ENCODE assay signal across 15 cellular contexts in the genomic region with DNA sequence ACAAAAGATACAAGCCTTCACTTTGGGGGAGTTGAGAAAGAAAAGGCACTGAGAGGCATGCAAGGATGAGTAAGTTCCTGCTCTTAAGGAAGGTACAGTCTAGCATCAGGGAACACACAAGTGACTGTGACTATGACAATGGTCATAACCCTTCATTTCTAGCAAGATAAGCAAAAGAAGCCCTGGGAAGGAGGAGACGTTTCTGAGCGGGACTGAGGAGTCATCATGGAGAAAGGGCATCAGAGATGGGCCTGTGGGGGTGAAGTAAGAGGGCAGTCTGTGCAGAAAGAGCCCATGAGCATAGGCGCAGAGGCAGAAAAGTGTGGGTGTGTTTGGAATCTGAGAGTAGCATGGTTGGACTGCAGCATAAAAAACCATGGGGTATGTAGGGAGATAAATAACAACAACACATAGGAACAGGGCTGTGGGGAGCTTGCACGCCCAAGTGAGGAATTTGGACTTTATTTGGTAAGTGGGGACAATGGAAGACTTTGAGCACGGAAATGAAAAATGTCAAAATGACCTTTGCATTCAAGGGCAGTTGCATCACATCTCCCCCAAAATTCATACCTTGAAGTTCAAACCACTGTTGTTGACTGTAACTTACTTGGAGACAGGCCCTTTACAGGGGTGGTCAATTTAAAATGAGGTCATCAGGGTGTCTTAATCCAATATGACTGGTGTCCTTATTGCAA.
DNase-seq lines count a peak whose midpoint lies in the region; ATAC-seq, FAIRE-seq and TF ChIP-seq lines count a peak whose summit lies in the region.
"Had no signal": no experiment of that assay in that cellular context is flagged by ENCODE, and none has a peak within 500 bp of the region (broad histone marks: within the 10 kb centered on the region; RNA-seq: fewer than 3 reads in every experiment).

No MANE protein-coding gene starts in this region.

- H3K4me2 ChIP-seq in endothelial cell of umbilical vein (ENCODE audit: insufficient read depth, low read length): peak overlapping the region; percentile 56
- H3K4me2 ChIP-seq: BLaER1 treated with 17β-estradiol and CSF1 and Interleukin-3, amounts not matched to agents 10 nM and 100 nM had no signal

- dilution Hi-C loops in endothelial cell of umbilical vein (cut with MboI; ENCODE audit: extremely low pct_ligation_motif_present, low sequenced_read_pairs): no loop called here

- intact Hi-C loops in Calu3 (cut with micrococcal nuclease; ENCODE audit: unreplicated experiment): no loop called here
- intact Hi-C loops in endothelial cell of umbilical vein (cut with micrococcal nuclease): loop anchor here (1.0 kb wide), 4 partner anchors 13 to 87 kb away; partner anchors contain the start of gene MBNL2

- BruUV-seq in Calu3 (replicated peaks; lab: Mats Ljungman, UMichigan) (no TSS peak), endothelial cell of umbilical vein (replicated peaks; lab: Mats Ljungman, UMichigan) (TSS peak; percentile 32)

- ATAC-seq in HG03439 (IDR thresholded peaks at IDR 0.05; ENCODE audit: unreplicated experiment) (no peak), HG03521 (IDR thresholded peaks at IDR 0.05; ENCODE audit: unreplicated experiment) (no peak), HG02970 (IDR thresholded peaks at IDR 0.05; ENCODE audit: low FRiP score, unreplicated experiment) (no peak)

- POLR2A ChIA-PET in endothelial cell of umbilical vein (lab: Charles Lee): interaction anchor here (1.2 to 1.8 kb wide), 2 partner anchors 13 to 85 kb away, joined by 3 read pairs; no protein-coding TSS in a partner anchor

- H3K27me3 ChIP-seq in endothelial cell of umbilical vein (ENCODE audit: control insufficient read depth in 2 of 2, insufficient read depth in 2 of 2, low read length in 2 of 2): no peaks in the 10 kb centered on the region
- H3K27me3 ChIP-seq: BLaER1 treated with 17β-estradiol and CSF1 and Interleukin-3, amounts not matched to agents 10 nM and 100 nM; Peyer's patch had no signal

- no peak for FAIRE-seq in endothelial cell of umbilical vein (lab: Jason Lieb, UNC)

- CTCF ChIA-PET in Calu3 (lab: Charles Lee) (interaction anchor here (0.5 kb wide), 1 partner anchor 18 kb away, joined by 3 read pairs; no protein-coding TSS in a partner anchor), endothelial cell of umbilical vein (lab: Charles Lee) (interaction anchor here (0.6 to 1.5 kb wide), 9 partner anchors 9 to 199 kb away, joined by 3 to 8 read pairs (median 3); no protein-coding TSS in a partner anchor)

- H3K27me3 Mint-ChIP-seq in Calu3 (ENCODE audit: unreplicated experiment) (no peaks in the 10 kb centered on the region), osteocyte (ENCODE audit: unreplicated experiment) (no peaks in the 10 kb centered on the region)
- H3K27me3 Mint-ChIP-seq: stimulated activated naive CD8-positive, alpha-beta T cell treated with anti-CD3 and anti-CD28 coated beads, Interleukin-15, Interleukin-2, amounts not matched to agents 100 ng/mL and 50 ng/mL, for 24 hours had no signal

- H4K20me1 ChIP-seq in endothelial cell of umbilical vein (replicated peaks; ENCODE audit: control insufficient read depth, extremely low read depth, insufficient read depth, low read length): no peaks in the 10 kb centered on the region

- no peak overlapping the region for H3K4me3 ChIP-seq in endothelial cell of umbilical vein (replicated peaks in 1 of 3; ENCODE audit: insufficient read depth in 1 of 3, low read depth in 1 of 3, low read length in 3 of 3)
- H3K4me3 ChIP-seq: BLaER1 treated with 17β-estradiol and CSF1 and Interleukin-3, amounts not matched to agents 10 nM and 100 nM; lower lobe of right lung; Peyer's patch had no signal

- peaks cover 29% of the 10 kb centered on the region for H3K4me1 Mint-ChIP-seq in Calu3 (ENCODE audit: low read depth, unreplicated experiment)
- H3K4me1 Mint-ChIP-seq in osteocyte (ENCODE audit: unreplicated experiment): peaks cover 67% of the 10 kb centered on the region

- H3K9me1 ChIP-seq in endothelial cell of umbilical vein (replicated peaks; ENCODE audit: control insufficient read depth, extremely low read depth, insufficient read depth, low read length): no peaks in the 10 kb centered on the region

- H3K36me3 Mint-ChIP-seq in Calu3 (ENCODE audit: insufficient read depth, unreplicated experiment) (peaks cover 11% of the 10 kb centered on the region), osteocyte (ENCODE audit: unreplicated experiment) (peaks cover 13% of the 10 kb centered on the region)

- H3K27ac ChIP-seq in endothelial cell of umbilical vein (ENCODE audit: insufficient read depth, low read depth, low read length): peak overlapping the region; percentile 83
- H3K27ac ChIP-seq: BLaER1 treated with 17β-estradiol and CSF1 and Interleukin-3, amounts not matched to agents 10 nM and 100 nM; lower lobe of right lung; Peyer's patch had no signal

- no peaks in the 10 kb centered on the region for H3K9me3 ChIP-seq in endothelial cell of umbilical vein (replicated peaks; ENCODE audit: control insufficient read depth, insufficient read depth, low read length)
- H3K9me3 ChIP-seq: lower lobe of right lung, Peyer's patch had no signal

- H2AFZ ChIP-seq in endothelial cell of umbilical vein (ENCODE audit: low read depth, low read length): no peak overlapping the region

- H3K9me3 Mint-ChIP-seq in Calu3 (ENCODE audit: low read depth, unreplicated experiment) (no peaks in the 10 kb centered on the region), osteocyte (ENCODE audit: unreplicated experiment) (peaks cover 7% of the 10 kb centered on the region)
- H3K9me3 Mint-ChIP-seq: stimulated activated naive CD8-positive, alpha-beta T cell treated with anti-CD3 and anti-CD28 coated beads, Interleukin-15, Interleukin-2, amounts not matched to agents 100 ng/mL and 50 ng/mL, for 24 hours had no signal

- H3K36me3 ChIP-seq in endothelial cell of umbilical vein (ENCODE audit: control insufficient read depth in 2 of 2, extremely low read depth in 1 of 2, insufficient read depth in 2 of 2, low read length in 2 of 2): no peaks in the 10 kb centered on the region
- H3K36me3 ChIP-seq: lower lobe of right lung, Peyer's patch had no signal

- peaks cover 38% of the 10 kb centered on the region for H3K4me1 ChIP-seq in endothelial cell of umbilical vein (ENCODE audit: control insufficient read depth, extremely low read depth, insufficient read depth, low read length)

- TF ChIP-seq CTCF in Calu3 (IDR thresholded peaks at IDR 0.05; ENCODE audit: unreplicated experiment) (no peak), endothelial cell of umbilical vein (IDR thresholded peaks at IDR 0.05; ENCODE audit: extremely low read depth in 1 of 2, insufficient read depth in 1 of 2, low read depth in 1 of 2, low read length in 2 of 2) (no peak), osteocyte (IDR thresholded peaks at IDR 0.05) (no peak)

- peak overlapping the region; percentile 30 for H3K27ac Mint-ChIP-seq in Calu3 (ENCODE audit: unreplicated experiment)
- H3K27ac Mint-ChIP-seq in osteocyte (ENCODE audit: unreplicated experiment): peak overlapping the region; percentile 86
- H3K27ac Mint-ChIP-seq: stimulated activated naive CD8-positive, alpha-beta T cell treated with anti-CD3 and anti-CD28 coated beads, Interleukin-15, Interleukin-2, amounts not matched to agents 100 ng/mL and 50 ng/mL, for 24 hours had no signal

- peak overlapping the region; percentile 46 for H3K9ac ChIP-seq in endothelial cell of umbilical vein (replicated peaks; ENCODE audit: extremely low read depth, insufficient read depth, low read length)
- H3K9ac ChIP-seq: BLaER1 treated with 17β-estradiol and CSF1 and Interleukin-3, amounts not matched to agents 10 nM and 100 nM had no signal

- TF ChIP-seq POLR2A in endothelial cell of umbilical vein (IDR thresholded peaks at IDR 0.05; ENCODE audit: low read depth, low read length): no peak

- H3K79me2 ChIP-seq in endothelial cell of umbilical vein (ENCODE audit: control insufficient read depth, insufficient read depth, low read length): peaks cover 43% of the 10 kb centered on the region

- DNase-seq in Calu3 (no peak), RPMI7951 (ENCODE audit: low read depth) (peak; percentile 57), endothelial cell of umbilical vein (ENCODE audit: low read depth, low spot score) (no peak), osteocyte (ENCODE audit: extremely low spot score, unreplicated experiment) (no peak)
- DNase-seq in activated T-cell treated with anti-CD3 and anti-CD28 coated beads, Interleukin-2, amount 50 U/mL, for 1 hour: no peak
- DNase-seq: activated CD8-positive, alpha-beta memory T cell treated with anti-CD3 and anti-CD28 coated beads for 24 hours; GF-D8; lower lobe of right lung; Peyer's patch; stimulated activated CD4-positive, alpha-beta T cell treated with anti-CD3 and anti-CD28 coated beads, Interleukin-4, amount 100 ng/mL, for 24 hours had no signal

- H3K4me3 Mint-ChIP-seq in Calu3 (ENCODE audit: low read depth, unreplicated experiment) (no peak overlapping the region), osteocyte (ENCODE audit: unreplicated experiment) (peak overlapping the region; percentile 51)
- H3K4me3 Mint-ChIP-seq: stimulated activated naive CD8-positive, alpha-beta T cell treated with anti-CD3 and anti-CD28 coated beads, Interleukin-15, Interleukin-2, amounts not matched to agents 100 ng/mL and 50 ng/mL, for 24 hours had no signal

TF ChIP-seq in endothelial cell of umbilical vein, 7 proteins besides CTCF, POLR2A, EP300 and RAD21:
- TF ChIP-seq MYC (IDR thresholded peaks at IDR 0.05; ENCODE audit: low read depth, low read length) (no peak), POLR2AphosphoS5 (IDR thresholded peaks at IDR 0.05; ENCODE audit: insufficient read depth, low read depth, low read length) (no peak), GATA2 (IDR thresholded peaks at IDR 0.05; ENCODE audit: insufficient read depth, insufficient read length, low read depth, low read length) (no peak), EZH2 (IDR thresholded peaks at IDR 0.05; ENCODE audit: borderline replicate concordance, low read depth, low read length, severe bottlenecking) (no peak), FOS (IDR thresholded peaks at IDR 0.05; ENCODE audit: borderline replicate concordance, insufficient read depth, low read length) (no peak), JUN (IDR thresholded peaks at IDR 0.05; ENCODE audit: borderline replicate concordance, insufficient read depth, insufficient read length, low read depth) (no peak)
- TF ChIP-seq, protein P1, sequence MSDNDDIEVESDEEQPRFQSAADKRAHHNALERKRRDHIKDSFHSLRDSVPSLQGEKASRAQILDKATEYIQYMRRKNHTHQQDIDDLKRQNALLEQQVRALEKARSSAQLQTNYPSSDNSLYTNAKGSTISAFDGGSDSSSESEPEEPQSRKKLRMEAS (IDR thresholded peaks at IDR 0.05; ENCODE audit: insufficient read depth, insufficient read length): no peak
TF ChIP-seq in endothelial cell of umbilical vein: peak in this region for 0.
